Comparison of ENCODE assay signal across 1 cellular context in the genomic region with DNA sequence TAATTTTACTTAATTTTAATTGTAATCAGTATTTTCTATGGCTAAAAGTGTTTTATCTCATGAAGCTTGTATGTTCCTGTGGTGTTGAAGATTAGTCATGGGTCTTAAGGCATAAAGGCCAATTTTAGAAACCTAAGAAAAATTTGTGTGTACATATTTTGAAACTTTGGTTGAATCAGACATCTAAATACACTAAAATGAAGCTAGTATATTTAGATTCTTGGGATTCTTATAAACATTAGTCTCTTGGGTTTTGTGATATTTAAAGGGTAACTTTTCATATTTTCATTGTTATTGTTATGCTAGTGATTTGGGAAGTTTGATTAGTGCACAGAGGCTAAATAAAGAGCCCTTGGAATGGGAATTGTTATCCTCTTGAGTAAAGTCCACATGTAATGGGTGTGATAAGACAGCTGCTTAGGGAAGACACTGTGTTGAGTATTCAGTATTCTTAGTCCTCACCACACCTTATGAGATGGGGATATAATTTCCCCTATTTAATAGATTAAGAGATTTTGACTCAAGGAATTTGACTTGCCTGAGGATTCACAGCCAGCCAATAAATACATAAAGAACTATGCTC.
TF ChIP-seq lines count a peak whose summit lies in the region.

No MANE protein-coding gene starts in this region.

TF ChIP-seq in K562, 482 proteins besides CTCF, POLR2A, EP300 and RAD21:
- TF ChIP-seq RBFOX2 (IDR thresholded peaks at IDR 0.05; ENCODE audit: low read depth, low read length): 0 out of 2 replicates have a peak, but pooled peaks have one; percentile 10
- TF ChIP-seq HNRNPH1 (optimal IDR thresholded peaks at IDR 0.05; ENCODE audit: low read depth, low read length): peak; percentile 1
- TF ChIP-seq MEF2D (tag; conservative IDR thresholded peaks at IDR 0.05; ENCODE audit: low read depth): no peak
- no peak for TF ChIP-seq FIP1L1 (IDR thresholded peaks at IDR 0.05; ENCODE audit: low read depth, low read length, poor library complexity, severe bottlenecking)
- TF ChIP-seq KDM5B (IDR thresholded peaks at IDR 0.05; ENCODE audit: insufficient replicate concordance, low read depth, low read length): no peak
